In the genomic region with DNA sequence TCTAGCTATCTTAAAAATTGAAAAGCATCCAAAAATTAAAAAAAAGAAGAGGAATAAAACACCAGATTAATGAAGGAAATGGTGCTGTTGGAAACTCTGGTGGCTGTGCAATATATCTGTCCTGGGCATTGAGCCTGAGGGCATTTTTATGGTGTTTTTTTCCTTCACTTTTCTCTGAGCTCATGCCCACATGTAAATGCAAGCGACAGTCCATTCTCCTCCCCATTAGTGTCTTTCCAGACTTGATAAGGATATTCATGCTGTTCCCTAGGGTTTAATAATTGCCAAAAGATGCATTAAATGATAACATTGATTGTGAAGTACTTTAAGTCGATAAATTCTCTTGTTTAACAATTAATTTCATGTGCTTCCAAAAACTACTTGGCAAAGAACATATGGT, we compare ENCODE assay signal across 28 cellular contexts.
"Had no signal": no experiment of that assay in that cellular context is flagged by ENCODE, and none has a peak within 500 bp of the region (broad histone marks: within the 10 kb centered on the region; RNA-seq: fewer than 3 reads in every experiment).

No MANE protein-coding gene starts in this region.

- H3K9me3 ChIP-seq: esophagus muscularis mucosa, gastroesophageal sphincter, heart right ventricle had no signal

- H3K27ac Mint-ChIP-seq: activated CD4-positive, alpha-beta memory T cell treated with anti-CD3 and anti-CD28 coated beads, Interleukin-2, amount 10 ng/mL, durations not matched to agents 7 days and 5 days; activated CD4-positive, alpha-beta T cell treated with anti-CD3 and anti-CD28 coated beads for 36 hours; activated CD4-positive, alpha-beta T cell treated with anti-CD3 and anti-CD28 coated beads, Interleukin-2, amount 10 ng/mL, durations not matched to agents 7 days and 5 days; activated naive CD4-positive, alpha-beta T cell treated with anti-CD3 and anti-CD28 coated beads, Interleukin-2, amount 10 ng/mL, durations not matched to agents 7 days and 5 days; activated naive CD8-positive, alpha-beta T cell; activated T-cell treated with anti-CD3 and anti-CD28 coated beads, Interleukin-2, amount 50 U/mL, for 24 hours; activated T-cell treated with anti-CD3 and anti-CD28 coated beads, Interleukin-2, amount 50 U/mL, for 72 hours; dendritic cell treated with granulocyte-macrophage colony-stimulating factor and Interleukin-4, amounts not matched to agents 40 ng/mL and 50 ng/mL, for 4 days; effector memory CD8-positive, alpha-beta T cell had no signal

- H3K4me3 ChIP-seq: coronary artery, dorsolateral prefrontal cortex, esophagus muscularis mucosa, gastroesophageal sphincter, heart right ventricle had no signal

- H3K36me3 Mint-ChIP-seq: activated naive CD4-positive, alpha-beta T cell treated with anti-CD3 and anti-CD28 coated beads, Interleukin-2, amount 10 ng/mL, durations not matched to agents 7 days and 5 days; activated naive CD8-positive, alpha-beta T cell had no signal

- H3K36me3 ChIP-seq: brain microvascular endothelial cell, esophagus muscularis mucosa, gastroesophageal sphincter, heart right ventricle had no signal

- H3K27ac ChIP-seq: brain microvascular endothelial cell, coronary artery, dorsolateral prefrontal cortex, esophagus muscularis mucosa, foreskin keratinocyte, gastroesophageal sphincter, heart right ventricle had no signal

- ATAC-seq: activated CD4-positive, alpha-beta T cell treated with anti-CD3 and anti-CD28 coated beads for 36 hours; activated T-cell treated with anti-CD3 and anti-CD28 coated beads, Interleukin-2, amount 50 U/mL, for 72 hours; effector memory CD8-positive, alpha-beta T cell; foreskin keratinocyte; gastroesophageal sphincter; heart right ventricle had no signal

- DNase-seq: activated CD4-positive, alpha-beta memory T cell treated with anti-CD3 and anti-CD28 coated beads, Interleukin-2, amount 10 ng/mL, durations not matched to agents 7 days and 5 days; activated CD4-positive, alpha-beta T cell treated with anti-CD3 and anti-CD28 coated beads for 36 hours; activated CD4-positive, alpha-beta T cell treated with anti-CD3 and anti-CD28 coated beads, Interleukin-2, amount 10 ng/mL, durations not matched to agents 7 days and 5 days; activated CD4-positive, alpha-beta T cell treated with anti-CD3 and anti-CD28 coated beads, Interleukin-2, amount 50 U/mL, for 4 hours; activated CD4-positive, CD25-positive, alpha-beta regulatory T cell; activated CD4-positive, CD25-positive, alpha-beta regulatory T cell treated with anti-CD3 and anti-CD28 coated beads, Interleukin-2, amount 50 U/mL, for 72 hours; activated CD8-positive, alpha-beta memory T cell treated with anti-CD3 and anti-CD28 coated beads, Interleukin-2, amount 50 U/mL, for 48 hours; activated gamma-delta T cell; activated naive CD4-positive, alpha-beta T cell; activated naive CD4-positive, alpha-beta T cell treated with anti-CD3 and anti-CD28 coated beads, Interleukin-2, amount 10 ng/mL, durations not matched to agents 7 days and 5 days; activated T-cell treated with anti-CD3 and anti-CD28 coated beads for 4 hours; activated T-cell treated with anti-CD3 and anti-CD28 coated beads, Interleukin-2, amount 50 U/mL, for 24 hours; activated T-cell treated with anti-CD3 and anti-CD28 coated beads, Interleukin-2, amount 50 U/mL, for 72 hours; amniotic stem cell; anterior cingulate cortex; brain microvascular endothelial cell; dorsolateral prefrontal cortex; effector memory CD8-positive, alpha-beta T cell; erythroblast; foreskin keratinocyte; heart right ventricle; T-helper 2 cell had no signal

- H3K4me3 Mint-ChIP-seq: activated CD4-positive, alpha-beta memory T cell treated with anti-CD3 and anti-CD28 coated beads, Interleukin-2, amount 10 ng/mL, durations not matched to agents 7 days and 5 days; activated CD4-positive, alpha-beta T cell treated with anti-CD3 and anti-CD28 coated beads for 36 hours; activated CD4-positive, alpha-beta T cell treated with anti-CD3 and anti-CD28 coated beads, Interleukin-2, amount 10 ng/mL, durations not matched to agents 7 days and 5 days; activated naive CD4-positive, alpha-beta T cell treated with anti-CD3 and anti-CD28 coated beads, Interleukin-2, amount 10 ng/mL, durations not matched to agents 7 days and 5 days; activated naive CD8-positive, alpha-beta T cell; activated T-cell treated with anti-CD3 and anti-CD28 coated beads, Interleukin-2, amount 50 U/mL, for 24 hours; activated T-cell treated with anti-CD3 and anti-CD28 coated beads, Interleukin-2, amount 50 U/mL, for 72 hours; central memory CD8-positive, alpha-beta T cell; dendritic cell treated with granulocyte-macrophage colony-stimulating factor and Interleukin-4, amounts not matched to agents 40 ng/mL and 50 ng/mL, for 4 days; effector memory CD8-positive, alpha-beta T cell had no signal

- H3K27me3 Mint-ChIP-seq: activated CD4-positive, alpha-beta memory T cell treated with anti-CD3 and anti-CD28 coated beads, Interleukin-2, amount 10 ng/mL, durations not matched to agents 7 days and 5 days; activated CD4-positive, alpha-beta T cell treated with anti-CD3 and anti-CD28 coated beads, Interleukin-2, amount 10 ng/mL, durations not matched to agents 7 days and 5 days; activated naive CD4-positive, alpha-beta T cell treated with anti-CD3 and anti-CD28 coated beads, Interleukin-2, amount 10 ng/mL, durations not matched to agents 7 days and 5 days; activated T-cell treated with anti-CD3 and anti-CD28 coated beads, Interleukin-2, amount 50 U/mL, for 24 hours; dendritic cell treated with granulocyte-macrophage colony-stimulating factor and Interleukin-4, amounts not matched to agents 40 ng/mL and 50 ng/mL, for 4 days had no signal

- H3K4me1 ChIP-seq: esophagus muscularis mucosa, gastroesophageal sphincter, heart right ventricle had no signal

- H3K9me3 Mint-ChIP-seq: activated CD4-positive, alpha-beta memory T cell treated with anti-CD3 and anti-CD28 coated beads, Interleukin-2, amount 10 ng/mL, durations not matched to agents 7 days and 5 days; activated CD4-positive, alpha-beta T cell treated with anti-CD3 and anti-CD28 coated beads, Interleukin-2, amount 10 ng/mL, durations not matched to agents 7 days and 5 days; activated naive CD4-positive, alpha-beta T cell treated with anti-CD3 and anti-CD28 coated beads, Interleukin-2, amount 10 ng/mL, durations not matched to agents 7 days and 5 days; activated T-cell treated with anti-CD3 and anti-CD28 coated beads, Interleukin-2, amount 50 U/mL, for 24 hours; activated T-cell treated with anti-CD3 and anti-CD28 coated beads, Interleukin-2, amount 50 U/mL, for 72 hours; central memory CD8-positive, alpha-beta T cell; effector memory CD8-positive, alpha-beta T cell had no signal

- H3K27me3 ChIP-seq: brain microvascular endothelial cell, esophagus muscularis mucosa, foreskin keratinocyte, gastroesophageal sphincter, heart right ventricle had no signal

- H3K4me1 Mint-ChIP-seq: activated CD4-positive, alpha-beta memory T cell treated with anti-CD3 and anti-CD28 coated beads, Interleukin-2, amount 10 ng/mL, durations not matched to agents 7 days and 5 days; activated CD4-positive, alpha-beta T cell treated with anti-CD3 and anti-CD28 coated beads for 36 hours; activated CD4-positive, alpha-beta T cell treated with anti-CD3 and anti-CD28 coated beads, Interleukin-2, amount 10 ng/mL, durations not matched to agents 7 days and 5 days; activated naive CD4-positive, alpha-beta T cell treated with anti-CD3 and anti-CD28 coated beads, Interleukin-2, amount 10 ng/mL, durations not matched to agents 7 days and 5 days; central memory CD8-positive, alpha-beta T cell had no signal
